Comparison of ENCODE assay signal across 12 cellular contexts in the genomic region with DNA sequence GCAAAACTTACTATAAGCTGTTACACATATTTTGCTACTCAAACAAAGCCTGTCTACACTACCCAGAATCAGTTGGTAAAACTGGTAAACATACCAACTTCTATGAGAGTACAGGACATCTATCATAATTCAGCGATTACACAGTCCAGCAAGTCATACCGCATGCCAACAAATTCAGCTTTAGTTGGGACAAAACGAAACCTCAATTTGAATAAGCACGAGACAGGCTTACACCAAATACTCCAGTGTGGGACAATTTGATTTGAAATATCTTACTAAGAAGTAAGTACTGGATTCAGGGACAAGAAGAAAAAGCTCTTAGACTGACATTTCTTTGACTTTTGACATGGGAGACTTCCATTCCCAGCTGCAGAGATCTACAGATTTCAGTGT. TPM values are rescaled to one million over a fixed set of nuclear protein-coding genes. Genes with fewer than 3 reads are reported as not detected.
DNase-seq lines count a peak whose midpoint lies in the region; ATAC-seq, FAIRE-seq and TF ChIP-seq lines count a peak whose summit lies in the region.
"Had no signal": no experiment of that assay in that cellular context is flagged by ENCODE, and none has a peak within 500 bp of the region (broad histone marks: within the 10 kb centered on the region; RNA-seq: fewer than 3 reads in every experiment).

No MANE protein-coding gene starts in this region.

- no peak overlapping the region for H3K4me3 ChIP-seq in HepG2 (replicated peaks in 1 of 3; ENCODE audit: insufficient read depth in 1 of 3, low read depth in 2 of 3, low read length in 3 of 3)
- H3K4me3 ChIP-seq in right lobe of liver = no peak overlapping the region
- no peak overlapping the region for H3K4me3 ChIP-seq in astrocyte (ENCODE audit: insufficient read depth, low read depth, low read length)
- H3K4me3 ChIP-seq in upper lobe of right lung = peak overlapping the region; percentile 55
- H3K4me3 ChIP-seq in OCI-LY7 (ENCODE audit: low read depth, low read length, poor library complexity, severe bottlenecking) = no peak overlapping the region

- TF ChIP-seq POLR2A in HepG2 (IDR thresholded peaks at IDR 0.05; ENCODE audit: insufficient read depth in 1 of 2, low read depth in 2 of 2, low read length in 2 of 2) (no peak), right lobe of liver (IDR thresholded peaks at IDR 0.05) (no peak)

- no peak overlapping the region for H3K4me2 ChIP-seq in HepG2 (ENCODE audit: low read depth, low read length)
- H3K4me2 ChIP-seq in astrocyte (ENCODE audit: low read length) = peak overlapping the region; percentile 89
- H3K4me2 ChIP-seq in OCI-LY7 (ENCODE audit: low read length) = no peak overlapping the region

- H3K4me1 Mint-ChIP-seq in astrocyte (ENCODE audit: low read depth, unreplicated experiment) (peaks cover 2% of the 10 kb centered on the region), naive B cell (peaks cover 18 to 36% (median 21%) of the 10 kb centered on the region in 3 donors)

- TF ChIP-seq EP300 in HepG2 (IDR thresholded peaks at IDR 0.05; ENCODE audit: low read depth in 2 of 2, low read length in 2 of 2) = no peak
- no peak for TF ChIP-seq EP300 in HepG2 (CRISPR knock-in tag; IDR thresholded peaks at IDR 0.05; ENCODE audit: borderline replicate concordance)

- no peaks in the 10 kb centered on the region for H3K36me3 Mint-ChIP-seq in astrocyte (ENCODE audit: low read depth, unreplicated experiment)
- no peaks in the 10 kb centered on the region for H3K36me3 Mint-ChIP-seq in naive B cell

- no peaks in the 10 kb centered on the region for H3K9me3 Mint-ChIP-seq in astrocyte (ENCODE audit: unreplicated experiment)
- no peaks in the 10 kb centered on the region for H3K9me3 Mint-ChIP-seq in naive B cell

- FAIRE-seq in HepG2 (lab: Jason Lieb, UNC) (no peak), astrocyte (lab: Jason Lieb, UNC) (no peak)

- H3K4me3 Mint-ChIP-seq in astrocyte (ENCODE audit: unreplicated experiment) = no peak overlapping the region
- H3K4me3 Mint-ChIP-seq in naive B cell = peak overlapping the region in 7 of 8 donors; percentile 58 to 90 (median 79)

- H3K27ac Mint-ChIP-seq in astrocyte (ENCODE audit: unreplicated experiment) (no peak overlapping the region), naive B cell (no peak overlapping the region)

- no peaks in the 10 kb centered on the region for H3K36me3 ChIP-seq in HepG2 (replicated peaks in 1 of 2; ENCODE audit: control insufficient read depth in 1 of 2, insufficient read depth in 2 of 2, low read length in 2 of 2)
- no peaks in the 10 kb centered on the region for H3K36me3 ChIP-seq in right lobe of liver
- no peaks in the 10 kb centered on the region for H3K36me3 ChIP-seq in astrocyte (ENCODE audit: insufficient read depth, low read length)
- no peaks in the 10 kb centered on the region for H3K36me3 ChIP-seq in upper lobe of right lung
- H3K36me3 ChIP-seq in OCI-LY7 (ENCODE audit: insufficient read depth, low read length) = no peaks in the 10 kb centered on the region

- H3K27me3 ChIP-seq in HepG2 (ENCODE audit: control insufficient read depth in 1 of 2, insufficient read depth in 2 of 2, low read length in 2 of 2) (peaks cover 10 to 53% of the 10 kb centered on the region in 2 experiments; a peak in 4 of 5 replicates), right lobe of liver (no peaks in the 10 kb centered on the region), astrocyte (ENCODE audit: insufficient read depth, low read length) (peaks cover 9% of the 10 kb centered on the region), upper lobe of right lung (no peaks in the 10 kb centered on the region)
- H3K27me3 ChIP-seq: testis had no signal

- TF ChIP-seq CTCF in HepG2 (CRISPR knock-in tag; IDR thresholded peaks at IDR 0.05) = no peak
- no peak for TF ChIP-seq CTCF in right lobe of liver (IDR thresholded peaks at IDR 0.05)
- no peak for TF ChIP-seq CTCF in astrocyte (IDR thresholded peaks at IDR 0.05; ENCODE audit: insufficient read depth, low read depth, low read length)
- TF ChIP-seq CTCF in upper lobe of right lung (IDR thresholded peaks at IDR 0.05) = no peak
- TF ChIP-seq CTCF in OCI-LY7 (conservative IDR thresholded peaks at IDR 0.05; ENCODE audit: low read length) = no peak

- in situ Hi-C loops in HepG2 (cut with HindIII; ENCODE audit: extremely low pct_ligation_motif_present, low pct_unique_long_range_greater_than_20kb) = no loop called here

- H3K9me3 ChIP-seq in HepG2 (ENCODE audit: low read length) = no peaks in the 10 kb centered on the region
- H3K9me3 ChIP-seq in right lobe of liver = no peaks in the 10 kb centered on the region
- no peaks in the 10 kb centered on the region for H3K9me3 ChIP-seq in astrocyte (ENCODE audit: insufficient read depth, low read depth, low read length)
- no peaks in the 10 kb centered on the region for H3K9me3 ChIP-seq in upper lobe of right lung
- H3K9me3 ChIP-seq in OCI-LY7 (ENCODE audit: low read length) = no peaks in the 10 kb centered on the region
- H3K9me3 ChIP-seq: testis had no signal

- TF ChIP-seq RAD21 in HepG2 (CRISPR knock-in tag; IDR thresholded peaks at IDR 0.05) = no peak

- 57% methylated on average over 4 of the region's 4 CpGs for WGBS in HepG2 (ENCODE audit: low lambda C conversion rate)
- 88% methylated on average over 4 of the region's 4 CpGs for WGBS in right lobe of liver (ENCODE audit: insufficient coverage, low coverage, low lambda C conversion rate, missing lambda C conversion rate)

- intact Hi-C loops in HepG2 (cut with micrococcal nuclease; ENCODE audit: unreplicated experiment) = no loop called here
- intact Hi-C loops in right lobe of liver (cut with DNase I) = no loop called here
- intact Hi-C loops in upper lobe of right lung (cut with DNase I) = no loop called here
- intact Hi-C loops in OCI-LY7 (cut with micrococcal nuclease; ENCODE audit: unreplicated experiment) = no loop called here

- H3K9ac ChIP-seq in HepG2 (ENCODE audit: insufficient read depth, low read depth, low read length) (no peak overlapping the region), astrocyte (ENCODE audit: low read length) (no peak overlapping the region)

- no peaks in the 10 kb centered on the region for H3K9me2 ChIP-seq in OCI-LY7 (ENCODE audit: insufficient read depth, low read length)

- no peaks in the 10 kb centered on the region for H3K79me2 ChIP-seq in HepG2 (ENCODE audit: insufficient read depth, low read length)
- no peaks in the 10 kb centered on the region for H3K79me2 ChIP-seq in astrocyte (ENCODE audit: insufficient read depth, low read length)
- no peaks in the 10 kb centered on the region for H3K79me2 ChIP-seq in OCI-LY7 (ENCODE audit: insufficient read depth, low read depth, low read length)

- no peaks in the 10 kb centered on the region for H4K20me1 ChIP-seq in HepG2 (ENCODE audit: insufficient read depth, low read length)
- no peaks in the 10 kb centered on the region for H4K20me1 ChIP-seq in astrocyte (ENCODE audit: insufficient read depth, low read length)
- H4K20me1 ChIP-seq in OCI-LY7 (ENCODE audit: insufficient read depth, low read length) = no peaks in the 10 kb centered on the region

- ATAC-seq in HepG2 = no peak
- no peak for ATAC-seq in right lobe of liver
- ATAC-seq in naive B cell (ENCODE audit: low read depth in 2 of 2) = no peak
- ATAC-seq in upper lobe of right lung = no peak

- H2AFZ ChIP-seq in HepG2 (ENCODE audit: low read length) (no peak overlapping the region), astrocyte (ENCODE audit: low read depth, low read length) (no peak overlapping the region), OCI-LY7 (ENCODE audit: low read length) (no peak overlapping the region)

- POLR2A ChIA-PET in HepG2 (lab: Yijun Ruan, JAX) = no interaction called here
- POLR2A ChIA-PET in OCI-LY7 (lab: Charles Lee) = interaction anchor here (0.6 to 1.4 kb wide), 5 partner anchors 13 to 460 kb away, joined by 3 to 4 read pairs (median 3); no protein-coding TSS in a partner anchor

- BruUV-seq in HepG2 (replicated peaks; lab: Mats Ljungman, UMichigan) = no TSS peak
- no TSS peak for BruUV-seq in OCI-LY7 (replicated peaks; lab: Mats Ljungman, UMichigan)

- H3K4me1 ChIP-seq in HepG2 (ENCODE audit: insufficient read depth, low read length) (peaks cover 6% of the 10 kb centered on the region; the same call in 1 of the 2 replicates), right lobe of liver (peaks cover 0 to 37% (median 0%) of the 10 kb centered on the region in 4 donors), astrocyte (ENCODE audit: insufficient read depth, low read length) (peaks cover 14% of the 10 kb centered on the region), upper lobe of right lung (peaks cover 19% of the 10 kb centered on the region), OCI-LY7 (ENCODE audit: insufficient read depth, low read length, poor library complexity, severe bottlenecking) (peaks cover 12% of the 10 kb centered on the region)

- CTCF ChIA-PET in HepG2 (lab: Yijun Ruan, JAX; ENCODE audit: low intra/inter-chr PET ratio, low total read pairs) (no interaction called here), OCI-LY7 (lab: Charles Lee; ENCODE audit: unreplicated experiment) (no interaction called here)

- H3K27ac ChIP-seq in HepG2 (ENCODE audit: extremely low read length, insufficient read depth, low read length) (no peak overlapping the region), right lobe of liver (no peak overlapping the region), astrocyte (ENCODE audit: low read depth, low read length) (no peak overlapping the region), upper lobe of right lung (no peak overlapping the region), OCI-LY7 (ENCODE audit: low read depth, low read length, poor library complexity, severe bottlenecking) (no peak overlapping the region)
- H3K27ac ChIP-seq: epithelial cell of prostate had no signal

- no peak for DNase-seq in HepG2 (ENCODE audit: low spot score)
- no peak for DNase-seq in right lobe of liver
- DNase-seq in astrocyte (ENCODE audit: low read depth) = no peak
- no peak for DNase-seq in naive B cell
- no peak for DNase-seq in upper lobe of right lung
- no peak for DNase-seq in middle frontal gyrus (ENCODE audit: extremely low spot score, low spot score)
- no peak for DNase-seq in stimulated activated CD4-positive, alpha-beta T cell treated with anti-CD3 and anti-CD28 coated beads, Interleukin-4, amount 100 ng/mL, for 4 hours
- DNase-seq in OCI-LY7 (ENCODE audit: low spot score) = no peak
- DNase-seq: NCI-H2081 treated with DMSO at 0.1 percent for 48 hours, SIG-M5 had no signal

- H3K27me3 Mint-ChIP-seq in astrocyte (ENCODE audit: low read depth, unreplicated experiment) (peaks cover 51% of the 10 kb centered on the region), naive B cell (peaks cover 60 to 76% (median 72%) of the 10 kb centered on the region in 3 donors)

RNA-seq across cellular contexts. Expression of a gene that starts 2.0 kb away (rescaled TPM):
- total RNA-seq in HepG2 (2016; rRNA removed; fragmentation: Illumina TruSeq; extraction: Trizol) (not detected in 2 replicates), right lobe of liver (under 1 TPM in 5 of 6 experiments, not detected in 1; 0.07 to 0.77 (median 0.14) TPM), astrocyte (0.46 and 0.54 TPM in 2 replicates), upper lobe of right lung (1.4 TPM), OCI-LY7 (2022) (not detected in 2 replicates)
- not detected in 2 replicates for total RNA-seq in HepG2 (2016; cell fraction: cytosol; rRNA removed; fragmentation: Illumina TruSeq; extraction: Trizol; ENCODE audit: low read depth)
- total RNA-seq in HepG2 (2016; cell fraction: insoluble cytoplasmic fraction; rRNA removed; fragmentation: Illumina TruSeq; extraction: Trizol) = not detected in 2 replicates
- not detected in 2 replicates for total RNA-seq in HepG2 (2016; cell fraction: membrane; rRNA removed; fragmentation: Illumina TruSeq; extraction: Trizol)
- not detected in 2 replicates for total RNA-seq in HepG2 (2016; cell fraction: nucleus; rRNA removed; fragmentation: Illumina TruSeq; extraction: Trizol)
- polyA plus RNA-seq in HepG2 (2011; rRNA removed) (not detected in 2 replicates), naive B cell (ENCODE audit: low read depth in 6 of 6) (under 1 TPM in 2 of 6 donors, not detected in 4; 0.15 to 0.21 TPM)
- polyA plus RNA-seq in HepG2 (2011; cell fraction: cytosol; rRNA removed) = not detected in 2 replicates
- polyA plus RNA-seq in HepG2 (2011; cell fraction: nucleus; rRNA removed) = not detected in 2 replicates
- not detected in 2 replicates for polyA plus RNA-seq in HepG2 (2012)
- not detected in 2 replicates for polyA plus RNA-seq in HepG2 (2016; cell fraction: cytosol; fragmentation: Illumina TruSeq; extraction: Trizol; ENCODE audit: low read depth)
- not detected in 2 replicates for polyA plus RNA-seq in HepG2 (2016; cell fraction: insoluble cytoplasmic fraction; fragmentation: Illumina TruSeq; extraction: Trizol; ENCODE audit: low read depth)
- polyA plus RNA-seq in HepG2 (2016; cell fraction: membrane; fragmentation: Illumina TruSeq; extraction: Trizol; ENCODE audit: low read depth) = not detected in 2 replicates
- not detected in 2 replicates for polyA plus RNA-seq in HepG2 (2016; cell fraction: nucleus; fragmentation: Illumina TruSeq; extraction: Trizol; ENCODE audit: insufficient read depth, low read depth)
- not detected in 2 replicates for polyA minus RNA-seq in HepG2 (2011; rRNA and poly(A)+ RNA removed; ENCODE audit: low replicate concordance)
- not detected in 2 replicates for polyA minus RNA-seq in HepG2 (2011; cell fraction: cytosol; rRNA and poly(A)+ RNA removed)
- polyA minus RNA-seq in HepG2 (2011; cell fraction: nucleus; rRNA and poly(A)+ RNA removed) = not detected in 2 replicates
- 0.15 and 1.7 TPM in 2 replicates for total RNA-seq in OCI-LY7 (2014; rRNA removed; shearing (Covaris generic))
